20 cellular contexts compared by ENCODE assay signal in the genomic region with DNA sequence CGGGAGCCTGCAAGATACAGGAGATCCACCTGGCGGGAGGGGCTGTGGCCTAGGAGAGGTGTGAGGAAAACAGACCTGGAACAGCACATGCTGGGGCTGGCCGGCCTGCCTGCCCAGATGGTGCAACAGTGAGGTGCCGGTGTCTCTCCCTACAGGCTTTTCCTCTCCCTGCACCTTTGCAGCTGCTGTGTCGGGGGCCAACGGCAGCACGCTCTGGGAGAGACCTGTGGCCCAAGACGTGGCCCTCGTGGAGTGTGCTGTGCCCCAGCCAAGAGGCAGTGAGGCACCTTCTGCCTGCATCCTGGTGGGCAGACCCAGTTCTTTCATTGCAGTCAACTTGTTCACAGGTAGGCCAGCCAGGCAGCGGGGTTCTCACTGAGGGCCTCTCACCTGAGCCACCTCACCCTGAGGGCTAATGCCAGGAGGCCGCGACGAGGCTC. TPM values are rescaled to one million over a fixed set of nuclear protein-coding genes. Genes with fewer than 3 reads are reported as not detected.
A peak's percentile ranks its signal among the peaks of the same experiment; 100 is the strongest.
DNase-seq lines count a peak whose midpoint lies in the region; ATAC-seq, FAIRE-seq and TF ChIP-seq lines count a peak whose summit lies in the region.
"Had no signal": no experiment of that assay in that cellular context is flagged by ENCODE, and none has a peak within 500 bp of the region (broad histone marks: within the 10 kb centered on the region; RNA-seq: fewer than 3 reads in every experiment).

No MANE protein-coding gene starts in this region.

- no peaks in the 10 kb centered on the region for H3K9me3 Mint-ChIP-seq in activated naive CD8-positive, alpha-beta T cell treated with anti-CD3 and anti-CD28 coated beads, Interleukin-2, amount 50 U/mL, for 24 hours
- no peaks in the 10 kb centered on the region for H3K9me3 Mint-ChIP-seq in activated naive CD8-positive, alpha-beta T cell treated with anti-CD3 and anti-CD28 coated beads for 36 hours
- H3K9me3 Mint-ChIP-seq: CD4-positive, alpha-beta memory T cell had no signal

- no peaks in the 10 kb centered on the region for H3K79me1 ChIP-seq in mesenchymal stem cell (replicated peaks; ENCODE audit: low read length, poor library complexity, severe bottlenecking)

- in situ Hi-C loops in K562 (cut with MboI), result no loop called here

- peaks cover 5% of the 10 kb centered on the region for H3K4me1 Mint-ChIP-seq in activated naive CD8-positive, alpha-beta T cell treated with anti-CD3 and anti-CD28 coated beads, Interleukin-2, amount 50 U/mL, for 24 hours
- peaks cover 6% of the 10 kb centered on the region for H3K4me1 Mint-ChIP-seq in activated naive CD8-positive, alpha-beta T cell treated with anti-CD3 and anti-CD28 coated beads for 36 hours

- no peak overlapping the region for H2BK15ac ChIP-seq in mesenchymal stem cell (ENCODE audit: low read depth, poor library complexity, severe bottlenecking)

- peaks cover 9% of the 10 kb centered on the region for H3K36me3 Mint-ChIP-seq in activated naive CD8-positive, alpha-beta T cell treated with anti-CD3 and anti-CD28 coated beads, Interleukin-2, amount 50 U/mL, for 24 hours (ENCODE audit: low read depth)
- peaks cover 14% of the 10 kb centered on the region for H3K36me3 Mint-ChIP-seq in activated naive CD8-positive, alpha-beta T cell treated with anti-CD3 and anti-CD28 coated beads for 36 hours

- no peak overlapping the region for H4K8ac ChIP-seq in mesenchymal stem cell (ENCODE audit: low read length)

- no peak for DNase-seq in activated naive CD8-positive, alpha-beta T cell treated with anti-CD3 and anti-CD28 coated beads, Interleukin-2, amount 50 U/mL, for 24 hours
- no peak for DNase-seq in activated naive CD8-positive, alpha-beta T cell treated with anti-CD3 and anti-CD28 coated beads for 36 hours
- DNase-seq in K562 (ENCODE audit: extremely low read depth in 1 of 4, low spot score in 3 of 4) (no peak), mesenchymal stem cell (no peak)
- DNase-seq in activated CD8-positive, alpha-beta memory T cell treated with anti-CD3 and anti-CD28 coated beads, Interleukin-2, amount 50 U/mL, for 4 hours, result no peak
- DNase-seq: 8988T, DND-41, Kasumi-1, MG63, NCI-H1417, NCI-H1694 treated with DMSO at 0.1 percent for 48 hours, NCI-H510A, SIG-M5 had no signal

- TF ChIP-seq POLR2A in K562 (conservative IDR thresholded peaks at IDR 0.05), result no peak

- TF ChIP-seq EP300 in K562 (IDR thresholded peaks at IDR 0.05; ENCODE audit: low read length), result no peak

- H3K18ac ChIP-seq in mesenchymal stem cell (ENCODE audit: low read depth in 1 of 2, low read length in 2 of 2), result no peak overlapping the region

- no peak for TF ChIP-seq RAD21 in K562 (CRISPR knock-in tag; conservative IDR thresholded peaks at IDR 0.05 in 1 of 2, IDR thresholded peaks at IDR 0.05 in 1 of 2)

- H3K23ac ChIP-seq in mesenchymal stem cell (ENCODE audit: low read length in 2 of 2), result no peak overlapping the region

- peaks cover 13 to 47% of the 10 kb centered on the region in 2 experiments; a peak in 4 of 5 replicates for H3K4me1 ChIP-seq in K562 (replicated peaks in 1 of 2; ENCODE audit: control insufficient read depth in 2 of 2, insufficient read depth in 2 of 2, low read length in 2 of 2)
- peaks cover 2% of the 10 kb centered on the region for H3K4me1 ChIP-seq in mesenchymal stem cell (ENCODE audit: control insufficient read depth, insufficient read depth, low read depth, low read length)

- no peak overlapping the region for H3K4ac ChIP-seq in mesenchymal stem cell (ENCODE audit: low read depth in 1 of 2, low read length in 2 of 2)

- H4K91ac ChIP-seq in mesenchymal stem cell (ENCODE audit: low read length), result peak overlapping the region; percentile 50

- no peak overlapping the region for H2AK5ac ChIP-seq in mesenchymal stem cell (ENCODE audit: low read length, severe bottlenecking)

- no peaks in the 10 kb centered on the region for H3K79me2 ChIP-seq in K562 (ENCODE audit: control insufficient read depth, insufficient read depth, low read length)

- H3K4me3 ChIP-seq in K562, result no peak overlapping the region
- H3K4me3 ChIP-seq in mesenchymal stem cell (ENCODE audit: insufficient read depth in 1 of 2, low read depth in 1 of 2, low read length in 2 of 2), result no peak overlapping the region
- H3K4me3 ChIP-seq: BLaER1 treated with 17β-estradiol and CSF1 and Interleukin-3, amounts not matched to agents 10 nM and 100 nM; MG63 had no signal

- H3K14ac ChIP-seq in mesenchymal stem cell (ENCODE audit: low read length in 2 of 2), result no peak overlapping the region

- intact Hi-C loops in K562 (cut with micrococcal nuclease), result no loop called here

- no peak overlapping the region for H3K4me2 ChIP-seq in K562 (ENCODE audit: insufficient read depth, low read length)
- no peak overlapping the region for H3K4me2 ChIP-seq in mesenchymal stem cell (ENCODE audit: low read length, poor library complexity, severe bottlenecking)

- BruUV-seq in K562 (replicated peaks; lab: Mats Ljungman, UMichigan), result no TSS peak

- no peaks in the 10 kb centered on the region for H3K27me3 Mint-ChIP-seq in activated naive CD8-positive, alpha-beta T cell treated with anti-CD3 and anti-CD28 coated beads, Interleukin-2, amount 50 U/mL, for 24 hours
- no peaks in the 10 kb centered on the region for H3K27me3 Mint-ChIP-seq in activated naive CD8-positive, alpha-beta T cell treated with anti-CD3 and anti-CD28 coated beads for 36 hours
- H3K27me3 Mint-ChIP-seq: CD4-positive, alpha-beta memory T cell had no signal

- H2BK12ac ChIP-seq in mesenchymal stem cell (ENCODE audit: low read length in 2 of 2), result no peak overlapping the region

- no peak overlapping the region for H3K4me3 Mint-ChIP-seq in activated naive CD8-positive, alpha-beta T cell treated with anti-CD3 and anti-CD28 coated beads, Interleukin-2, amount 50 U/mL, for 24 hours
- no peak overlapping the region for H3K4me3 Mint-ChIP-seq in activated naive CD8-positive, alpha-beta T cell treated with anti-CD3 and anti-CD28 coated beads for 36 hours
- H3K4me3 Mint-ChIP-seq: CD4-positive, alpha-beta memory T cell had no signal

- H3K36me3 ChIP-seq in K562 (ENCODE audit: control insufficient read depth, insufficient read depth, low read length), result peaks cover 27% of the 10 kb centered on the region; the same call in 2 of the 3 replicates
- H3K36me3 ChIP-seq in mesenchymal stem cell (ENCODE audit: control insufficient read depth in 1 of 2, insufficient read depth in 2 of 2, low read depth in 1 of 2, low read length in 2 of 2), result peaks cover 64 to 72% of the 10 kb centered on the region in 2 experiments

- 74% methylated on average over 6 of the region's 13 CpGs for WGBS in K562 (ENCODE audit: insufficient coverage, low coverage, missing lambda C conversion rate)
- 97% methylated on average over 13 of the region's 13 CpGs for WGBS in mesenchymal stem cell

- H3K9me3 ChIP-seq in K562 (replicated peaks; ENCODE audit: control insufficient read depth, insufficient read depth, low read depth, low read length), result no peaks in the 10 kb centered on the region
- no peaks in the 10 kb centered on the region for H3K9me3 ChIP-seq in mesenchymal stem cell (ENCODE audit: control insufficient read depth, low read length)
- H3K9me3 ChIP-seq: MG63 had no signal

- H2AFZ ChIP-seq in K562 (ENCODE audit: low read depth, low read length), result no peak overlapping the region
- no peak overlapping the region for H2AFZ ChIP-seq in mesenchymal stem cell (ENCODE audit: low read depth, low read length)

- no peak for TF ChIP-seq CTCF in K562 (IDR thresholded peaks at IDR 0.05 in 2 of 3, conservative IDR thresholded peaks at IDR 0.05 in 1 of 3; ENCODE audit: insufficient read depth in 2 of 3, low read depth in 1 of 3, low read length in 3 of 3)

- ATAC-seq in activated naive CD8-positive, alpha-beta T cell treated with anti-CD3 and anti-CD28 coated beads, Interleukin-2, amount 50 U/mL, for 24 hours, result peak; percentile 24
- ATAC-seq in K562, result peak; percentile 41
- ATAC-seq in GM19395 (IDR thresholded peaks at IDR 0.05; ENCODE audit: unreplicated experiment), result no peak
- ATAC-seq: SK-N-SH treated with all-trans-retinoic acid at 6 μM for 48 hours had no signal

- H2BK120ac ChIP-seq in mesenchymal stem cell (ENCODE audit: low read depth, low read length), result no peak overlapping the region

- CTCF ChIA-PET in K562 (lab: Yijun Ruan, JAX; ENCODE audit: low intra/inter-chr PET ratio), result no interaction called here

- no peak overlapping the region for H2BK5ac ChIP-seq in mesenchymal stem cell (ENCODE audit: low read depth, low read length, poor library complexity, severe bottlenecking)

- H3K9me1 ChIP-seq in K562 (ENCODE audit: control insufficient read depth, insufficient read depth, low read length), result peaks cover 4% of the 10 kb centered on the region

- H3K27ac ChIP-seq in K562 (ENCODE audit: extremely low read depth, low read depth, low read length) (no peak overlapping the region), mesenchymal stem cell (ENCODE audit: low read length, poor library complexity, severe bottlenecking) (no peak overlapping the region)
- H3K27ac ChIP-seq: RWPE1 had no signal

- FAIRE-seq in K562 (lab: Jason Lieb, UNC), result no peak
- FAIRE-seq: GM12891, H1 had no signal

- H3K27me3 ChIP-seq in K562 (ENCODE audit: control insufficient read depth in 2 of 2, insufficient read depth in 2 of 2, low read length in 2 of 2) (no peaks in the 10 kb centered on the region), mesenchymal stem cell (ENCODE audit: control insufficient read depth in 1 of 2, insufficient read depth in 1 of 2, low read length in 2 of 2) (no peaks in the 10 kb centered on the region)
- H3K27me3 ChIP-seq: BLaER1 treated with 17β-estradiol and CSF1 and Interleukin-3, amounts not matched to agents 10 nM and 100 nM; MG63 had no signal

- no peaks in the 10 kb centered on the region for H4K20me1 ChIP-seq in K562 (replicated peaks; ENCODE audit: control insufficient read depth, insufficient read depth, low read length)

- H3K27ac Mint-ChIP-seq in activated naive CD8-positive, alpha-beta T cell treated with anti-CD3 and anti-CD28 coated beads, Interleukin-2, amount 50 U/mL, for 24 hours, result no peak overlapping the region
- no peak overlapping the region for H3K27ac Mint-ChIP-seq in activated naive CD8-positive, alpha-beta T cell treated with anti-CD3 and anti-CD28 coated beads for 36 hours

- POLR2A ChIA-PET in K562 (lab: Yijun Ruan, JAX), result interaction anchor here (0.9 kb wide), 1 partner anchor 11 kb away, joined by 4 read pairs; no protein-coding TSS in a partner anchor

- peak overlapping the region in 1 of 2 experiments; percentile 77; a peak in 2 of 4 replicates for H3K9ac ChIP-seq in K562 (ENCODE audit: insufficient read depth in 1 of 2, low read depth in 2 of 2, low read length in 2 of 2)
- no peak overlapping the region for H3K9ac ChIP-seq in mesenchymal stem cell (ENCODE audit: low read length)

RNA-seq across cellular contexts. Expression of a gene that starts 15.9 kb away (rescaled TPM):
- total RNA-seq in activated naive CD8-positive, alpha-beta T cell treated with anti-CD3 and anti-CD28 coated beads for 36 hours, result not detected
- 0.07 TPM in 1 of 2 replicates, not detected in the other for total RNA-seq in K562 (2011; cell fraction: chromatin; rRNA removed; ENCODE audit: low replicate concordance)
- not detected in 2 replicates for total RNA-seq in K562 (2011; cell fraction: nucleolus; rRNA removed)
- total RNA-seq in K562 (2011; cell fraction: nucleoplasm; rRNA removed), result not detected in 2 replicates
- total RNA-seq in K562 (2014; rRNA removed) (not detected in 2 replicates), K562 (2014; rRNA removed; fragmentation: Illumina TruSeq; extraction: Trizol) (not detected in 2 replicates), K562 (2015; rRNA removed; fragmentation: Illumina TruSeq; extraction: Trizol) (not detected in 2 replicates), K562 (2021) (not detected in 2 replicates)
- polyA plus RNA-seq in K562 (2011; rRNA removed) (not detected in 2 replicates), K562 (2014; fragmentation: Illumina TruSeq; extraction: Trizol) (not detected in 2 replicates), K562 (2014; fragmentation: Nextera tagmentation; extraction: Ambion mirVana) (not detected), K562 (2014; rRNA removed) (not detected in 2 replicates)
- not detected in 2 replicates for polyA plus RNA-seq in K562 (2011; cell fraction: cytosol; rRNA removed)
- not detected in 2 replicates for polyA plus RNA-seq in K562 (2011; cell fraction: nucleus; rRNA removed)
- polyA plus RNA-seq in K562 (2012), result not detected in 2 replicates
- not detected in 2 replicates for polyA minus RNA-seq in K562 (2011; rRNA and poly(A)+ RNA removed)
- not detected in 2 replicates for polyA minus RNA-seq in K562 (2011; cell fraction: cytosol; rRNA and poly(A)+ RNA removed)
- polyA minus RNA-seq in K562 (2011; cell fraction: nucleus; rRNA and poly(A)+ RNA removed), result not detected in 2 replicates
- polyA plus RNA-seq in mesenchymal stem cell (2013, experiment 1 of 2), result 1.4 TPM
- 1.3 TPM for polyA plus RNA-seq in mesenchymal stem cell (2013, experiment 2 of 2)
- polyA plus RNA-seq: CD4-positive, alpha-beta memory T cell had no signal

RNA-seq across cellular contexts. Expression of a gene that starts 20.6 kb away (rescaled TPM):
- not detected for total RNA-seq in activated naive CD8-positive, alpha-beta T cell treated with anti-CD3 and anti-CD28 coated beads for 36 hours
- 2.2 and 9.2 TPM in 2 replicates for total RNA-seq in K562 (2011; cell fraction: chromatin; rRNA removed; ENCODE audit: low replicate concordance)
- 6.4 and 8.8 TPM in 2 replicates for total RNA-seq in K562 (2011; cell fraction: nucleolus; rRNA removed)
- total RNA-seq in K562 (2011; cell fraction: nucleoplasm; rRNA removed), result 4.1 and 5.6 TPM in 2 replicates
- total RNA-seq in K562 (2014; rRNA removed), result 0.64 and 2.2 TPM in 2 replicates
- 0.36 and 0.41 TPM in 2 replicates for total RNA-seq in K562 (2014; rRNA removed; fragmentation: Illumina TruSeq; extraction: Trizol)
- total RNA-seq in K562 (2015; rRNA removed; fragmentation: Illumina TruSeq; extraction: Trizol), result 0.19 and 0.40 TPM in 2 replicates
- 0.69 and 1.6 TPM in 2 replicates for total RNA-seq in K562 (2021)
- polyA plus RNA-seq in K562 (2011; rRNA removed), result 2.0 and 2.5 TPM in 2 replicates
- 3.0 and 6.0 TPM in 2 replicates for polyA plus RNA-seq in K562 (2011; cell fraction: cytosol; rRNA removed)
- polyA plus RNA-seq in K562 (2011; cell fraction: nucleus; rRNA removed), result 9.6 and 15.6 TPM in 2 replicates
- polyA plus RNA-seq in K562 (2012), result 0.71 and 0.74 TPM in 2 replicates
- polyA plus RNA-seq in K562 (2014; fragmentation: Illumina TruSeq; extraction: Trizol), result 0.37 and 0.84 TPM in 2 replicates
- not detected for polyA plus RNA-seq in K562 (2014; fragmentation: Nextera tagmentation; extraction: Ambion mirVana)
- polyA plus RNA-seq in K562 (2014; rRNA removed), result 0.86 and 1.8 TPM in 2 replicates
- polyA minus RNA-seq in K562 (2011; rRNA and poly(A)+ RNA removed), result 0.18 and 0.46 TPM in 2 replicates
- polyA minus RNA-seq in K562 (2011; cell fraction: cytosol; rRNA and poly(A)+ RNA removed), result 0.95 and 1.5 TPM in 2 replicates
- 0.78 and 1.6 TPM in 2 replicates for polyA minus RNA-seq in K562 (2011; cell fraction: nucleus; rRNA and poly(A)+ RNA removed)
- 0.11 TPM for polyA plus RNA-seq in mesenchymal stem cell (2013, experiment 1 of 2)
- 0.19 TPM for polyA plus RNA-seq in mesenchymal stem cell (2013, experiment 2 of 2)
- polyA plus RNA-seq: CD4-positive, alpha-beta memory T cell had no signal

RNA-seq across cellular contexts. Expression of a gene that starts 23.1 kb away (rescaled TPM):
- total RNA-seq in activated naive CD8-positive, alpha-beta T cell treated with anti-CD3 and anti-CD28 coated beads for 36 hours, result not detected
- total RNA-seq in K562 (2011; cell fraction: chromatin; rRNA removed; ENCODE audit: low replicate concordance), result 5.5 and 10.4 TPM in 2 replicates
- total RNA-seq in K562 (2011; cell fraction: nucleolus; rRNA removed), result 5.5 and 6.5 TPM in 2 replicates
- 4.2 and 4.3 TPM in 2 replicates for total RNA-seq in K562 (2011; cell fraction: nucleoplasm; rRNA removed)
- 0.20 and 0.23 TPM in 2 replicates for total RNA-seq in K562 (2014; rRNA removed)
- total RNA-seq in K562 (2014; rRNA removed; fragmentation: Illumina TruSeq; extraction: Trizol), result not detected in 2 replicates
- total RNA-seq in K562 (2015; rRNA removed; fragmentation: Illumina TruSeq; extraction: Trizol), result not detected in 2 replicates
- total RNA-seq in K562 (2021), result 0.58 and 0.67 TPM in 2 replicates
- 0.92 and 1.0 TPM in 2 replicates for polyA plus RNA-seq in K562 (2011; rRNA removed)
- polyA plus RNA-seq in K562 (2011; cell fraction: cytosol; rRNA removed), result 0.19 and 0.66 TPM in 2 replicates
- 9.1 and 13.2 TPM in 2 replicates for polyA plus RNA-seq in K562 (2011; cell fraction: nucleus; rRNA removed)
- polyA plus RNA-seq in K562 (2012), result 0.17 and 0.33 TPM in 2 replicates
- 0.13 and 0.19 TPM in 2 replicates for polyA plus RNA-seq in K562 (2014; fragmentation: Illumina TruSeq; extraction: Trizol)
- polyA plus RNA-seq in K562 (2014; fragmentation: Nextera tagmentation; extraction: Ambion mirVana), result not detected
- 0.18 and 0.23 TPM in 2 replicates for polyA plus RNA-seq in K562 (2014; rRNA removed)
- polyA minus RNA-seq in K562 (2011; rRNA and poly(A)+ RNA removed), result 0.15 TPM in 1 of 2 replicates, not detected in the other
- polyA minus RNA-seq in K562 (2011; cell fraction: cytosol; rRNA and poly(A)+ RNA removed), result not detected in 2 replicates
- polyA minus RNA-seq in K562 (2011; cell fraction: nucleus; rRNA and poly(A)+ RNA removed), result 0.81 and 1.2 TPM in 2 replicates
- polyA plus RNA-seq in mesenchymal stem cell (2013, experiment 1 of 2), result not detected
- not detected for polyA plus RNA-seq in mesenchymal stem cell (2013, experiment 2 of 2)
- total RNA-seq: CD4-positive, alpha-beta memory T cell had no signal
- polyA plus RNA-seq: CD4-positive, alpha-beta memory T cell had no signal

RNA-seq across cellular contexts. Expression of a gene that starts 25.2 kb away (rescaled TPM):
- total RNA-seq in activated naive CD8-positive, alpha-beta T cell treated with anti-CD3 and anti-CD28 coated beads for 36 hours, result 10 to 100 TPM; 20.9 to 24.1 TPM
- total RNA-seq in K562 (2011; cell fraction: chromatin; rRNA removed; ENCODE audit: low replicate concordance), result 46.9 and 106 TPM in 2 replicates
- 85.9 and 102 TPM in 2 replicates for total RNA-seq in K562 (2011; cell fraction: nucleolus; rRNA removed)
- total RNA-seq in K562 (2011; cell fraction: nucleoplasm; rRNA removed), result 71.8 and 74.9 TPM in 2 replicates
- total RNA-seq in K562 (2014; rRNA removed) (19.5 and 19.6 TPM in 2 replicates), K562 (2014; rRNA removed; fragmentation: Illumina TruSeq; extraction: Trizol) (11.7 and 12.0 TPM in 2 replicates), K562 (2015; rRNA removed; fragmentation: Illumina TruSeq; extraction: Trizol) (15.0 and 15.3 TPM in 2 replicates), K562 (2021) (46.5 and 47.9 TPM in 2 replicates)
- polyA plus RNA-seq in K562 (2011; rRNA removed) (14.7 and 27.7 TPM in 2 replicates), K562 (2014; fragmentation: Illumina TruSeq; extraction: Trizol) (23.6 and 37.8 TPM in 2 replicates), K562 (2014; fragmentation: Nextera tagmentation; extraction: Ambion mirVana) (1 to 10 TPM; 1.0 to 1.6 TPM), K562 (2014; rRNA removed) (25.8 and 33.9 TPM in 2 replicates)
- 19.6 and 35.6 TPM in 2 replicates for polyA plus RNA-seq in K562 (2011; cell fraction: cytosol; rRNA removed)
- polyA plus RNA-seq in K562 (2011; cell fraction: nucleus; rRNA removed), result 51.2 and 61.8 TPM in 2 replicates
- 72.8 and 78.0 TPM in 2 replicates for polyA plus RNA-seq in K562 (2012)
- 8.6 and 9.1 TPM in 2 replicates for polyA minus RNA-seq in K562 (2011; rRNA and poly(A)+ RNA removed)
- 21.1 and 25.8 TPM in 2 replicates for polyA minus RNA-seq in K562 (2011; cell fraction: cytosol; rRNA and poly(A)+ RNA removed)
- 17.0 and 21.4 TPM in 2 replicates for polyA minus RNA-seq in K562 (2011; cell fraction: nucleus; rRNA and poly(A)+ RNA removed)
- polyA plus RNA-seq in mesenchymal stem cell (2013, experiment 1 of 2), result 118 TPM
- polyA plus RNA-seq in mesenchymal stem cell (2013, experiment 2 of 2), result 110 TPM

RNA-seq across cellular contexts. Expression of a gene that starts 30.6 kb away (rescaled TPM):
- total RNA-seq in activated naive CD8-positive, alpha-beta T cell treated with anti-CD3 and anti-CD28 coated beads for 36 hours, result 10 to 100 TPM; 61.9 to 65.3 TPM
- 467 and 776 TPM in 2 replicates for total RNA-seq in K562 (2011; cell fraction: chromatin; rRNA removed; ENCODE audit: low replicate concordance)
- total RNA-seq in K562 (2011; cell fraction: nucleolus; rRNA removed), result 285 and 302 TPM in 2 replicates
- total RNA-seq in K562 (2011; cell fraction: nucleoplasm; rRNA removed), result 502 and 604 TPM in 2 replicates
- total RNA-seq in K562 (2014; rRNA removed) (78.8 and 80.9 TPM in 2 replicates), K562 (2014; rRNA removed; fragmentation: Illumina TruSeq; extraction: Trizol) (42.2 and 52.6 TPM in 2 replicates), K562 (2015; rRNA removed; fragmentation: Illumina TruSeq; extraction: Trizol) (65.9 and 66.1 TPM in 2 replicates), K562 (2021) (73.7 and 75.8 TPM in 2 replicates)
- polyA plus RNA-seq in K562 (2011; rRNA removed) (59.5 and 73.0 TPM in 2 replicates), K562 (2014; fragmentation: Illumina TruSeq; extraction: Trizol) (40.1 and 40.7 TPM in 2 replicates), K562 (2014; fragmentation: Nextera tagmentation; extraction: Ambion mirVana) (1 to 10 TPM; 1.7 to 5.4 TPM), K562 (2014; rRNA removed) (93.3 and 106 TPM in 2 replicates)
- polyA plus RNA-seq in K562 (2011; cell fraction: cytosol; rRNA removed), result 25.2 and 40.6 TPM in 2 replicates
- 326 and 402 TPM in 2 replicates for polyA plus RNA-seq in K562 (2011; cell fraction: nucleus; rRNA removed)
- 48.8 and 69.8 TPM in 2 replicates for polyA plus RNA-seq in K562 (2012)
- 45.7 and 59.3 TPM in 2 replicates for polyA minus RNA-seq in K562 (2011; rRNA and poly(A)+ RNA removed)
- polyA minus RNA-seq in K562 (2011; cell fraction: cytosol; rRNA and poly(A)+ RNA removed), result 25.7 and 26.1 TPM in 2 replicates
- 134 and 199 TPM in 2 replicates for polyA minus RNA-seq in K562 (2011; cell fraction: nucleus; rRNA and poly(A)+ RNA removed)
- 38.5 TPM for polyA plus RNA-seq in mesenchymal stem cell (2013, experiment 1 of 2)
- polyA plus RNA-seq in mesenchymal stem cell (2013, experiment 2 of 2), result 36.3 TPM
